ENCODE assay signal across 1 cellular context in the genomic region with DNA sequence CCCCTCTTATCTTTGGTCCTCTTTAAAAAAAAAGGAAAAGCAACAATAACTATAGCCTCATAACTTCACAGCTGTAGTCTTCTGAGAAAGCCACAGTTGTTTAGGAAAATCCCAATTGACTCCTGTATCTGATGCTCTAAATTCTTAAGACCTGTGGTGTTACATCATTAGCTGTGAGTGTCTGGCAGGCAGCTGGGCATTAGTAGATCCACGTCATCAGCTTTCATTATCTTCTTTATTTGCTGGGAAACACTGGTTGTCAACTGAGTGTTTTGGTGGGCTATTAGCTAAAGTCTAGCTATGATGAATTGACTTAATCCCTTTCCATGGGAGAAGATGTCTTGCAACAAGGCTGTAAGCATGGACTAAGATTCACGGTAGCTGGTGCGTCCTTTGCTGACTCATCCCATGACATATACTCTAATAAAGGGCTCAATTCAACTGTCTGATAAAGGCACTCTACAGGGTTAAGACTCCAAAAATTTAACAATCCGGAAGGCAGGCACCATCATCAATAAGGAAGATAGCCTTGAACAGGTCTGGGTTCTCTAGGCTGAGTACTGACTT.
TF ChIP-seq lines count a peak whose summit lies in the region.

No MANE protein-coding gene starts in this region.

TF ChIP-seq in SK-N-SH treated with all-trans-retinoic acid at 6 μM for 48 hours, 23 proteins besides CTCF, POLR2A, EP300 and RAD21 (continued from another document):
- TF ChIP-seq, protein P1, sequence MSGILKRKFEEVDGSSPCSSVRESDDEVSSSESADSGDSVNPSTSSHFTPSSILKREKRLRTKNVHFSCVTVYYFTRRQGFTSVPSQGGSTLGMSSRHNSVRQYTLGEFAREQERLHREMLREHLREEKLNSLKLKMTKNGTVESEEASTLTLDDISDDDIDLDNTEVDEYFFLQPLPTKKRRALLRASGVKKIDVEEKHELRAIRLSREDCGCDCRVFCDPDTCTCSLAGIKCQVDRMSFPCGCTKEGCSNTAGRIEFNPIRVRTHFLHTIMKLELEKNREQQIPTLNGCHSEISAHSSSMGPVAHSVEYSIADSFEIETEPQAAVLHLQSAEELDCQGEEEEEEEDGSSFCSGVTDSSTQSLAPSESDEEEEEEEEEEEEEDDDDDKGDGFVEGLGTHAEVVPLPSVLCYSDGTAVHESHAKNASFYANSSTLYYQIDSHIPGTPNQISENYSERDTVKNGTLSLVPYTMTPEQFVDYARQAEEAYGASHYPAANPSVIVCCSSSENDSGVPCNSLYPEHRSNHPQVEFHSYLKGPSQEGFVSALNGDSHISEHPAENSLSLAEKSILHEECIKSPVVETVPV (CRISPR knock-in tag; IDR thresholded peaks at IDR 0.05) = no peak
- TF ChIP-seq ZFP3 (CRISPR knock-in tag; IDR thresholded peaks at IDR 0.05) (no peak), ZNF8 (CRISPR knock-in tag; IDR thresholded peaks at IDR 0.05) (no peak), GLIS3 (CRISPR knock-in tag; IDR thresholded peaks at IDR 0.05) (no peak), SNAI2 (CRISPR knock-in tag; IDR thresholded peaks at IDR 0.05) (no peak), TCF4 (CRISPR knock-in tag; IDR thresholded peaks at IDR 0.05; ENCODE audit: borderline replicate concordance) (no peak), BACH2 (CRISPR knock-in tag; IDR thresholded peaks at IDR 0.05; ENCODE audit: borderline replicate concordance) (no peak), PPARA (CRISPR knock-in tag; IDR thresholded peaks at IDR 0.05; ENCODE audit: borderline replicate concordance) (no peak)
- TF ChIP-seq, protein P2, sequence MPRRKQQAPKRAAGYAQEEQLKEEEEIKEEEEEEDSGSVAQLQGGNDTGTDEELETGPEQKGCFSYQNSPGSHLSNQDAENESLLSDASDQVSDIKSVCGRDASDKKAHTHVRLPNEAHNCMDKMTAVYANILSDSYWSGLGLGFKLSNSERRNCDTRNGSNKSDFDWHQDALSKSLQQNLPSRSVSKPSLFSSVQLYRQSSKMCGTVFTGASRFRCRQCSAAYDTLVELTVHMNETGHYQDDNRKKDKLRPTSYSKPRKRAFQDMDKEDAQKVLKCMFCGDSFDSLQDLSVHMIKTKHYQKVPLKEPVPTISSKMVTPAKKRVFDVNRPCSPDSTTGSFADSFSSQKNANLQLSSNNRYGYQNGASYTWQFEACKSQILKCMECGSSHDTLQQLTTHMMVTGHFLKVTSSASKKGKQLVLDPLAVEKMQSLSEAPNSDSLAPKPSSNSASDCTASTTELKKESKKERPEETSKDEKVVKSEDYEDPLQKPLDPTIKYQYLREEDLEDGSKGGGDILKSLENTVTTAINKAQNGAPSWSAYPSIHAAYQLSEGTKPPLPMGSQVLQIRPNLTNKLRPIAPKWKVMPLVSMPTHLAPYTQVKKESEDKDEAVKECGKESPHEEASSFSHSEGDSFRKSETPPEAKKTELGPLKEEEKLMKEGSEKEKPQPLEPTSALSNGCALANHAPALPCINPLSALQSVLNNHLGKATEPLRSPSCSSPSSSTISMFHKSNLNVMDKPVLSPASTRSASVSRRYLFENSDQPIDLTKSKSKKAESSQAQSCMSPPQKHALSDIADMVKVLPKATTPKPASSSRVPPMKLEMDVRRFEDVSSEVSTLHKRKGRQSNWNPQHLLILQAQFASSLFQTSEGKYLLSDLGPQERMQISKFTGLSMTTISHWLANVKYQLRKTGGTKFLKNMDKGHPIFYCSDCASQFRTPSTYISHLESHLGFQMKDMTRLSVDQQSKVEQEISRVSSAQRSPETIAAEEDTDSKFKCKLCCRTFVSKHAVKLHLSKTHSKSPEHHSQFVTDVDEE (CRISPR knock-in tag; IDR thresholded peaks at IDR 0.05) = no peak
- TF ChIP-seq, protein P3, sequence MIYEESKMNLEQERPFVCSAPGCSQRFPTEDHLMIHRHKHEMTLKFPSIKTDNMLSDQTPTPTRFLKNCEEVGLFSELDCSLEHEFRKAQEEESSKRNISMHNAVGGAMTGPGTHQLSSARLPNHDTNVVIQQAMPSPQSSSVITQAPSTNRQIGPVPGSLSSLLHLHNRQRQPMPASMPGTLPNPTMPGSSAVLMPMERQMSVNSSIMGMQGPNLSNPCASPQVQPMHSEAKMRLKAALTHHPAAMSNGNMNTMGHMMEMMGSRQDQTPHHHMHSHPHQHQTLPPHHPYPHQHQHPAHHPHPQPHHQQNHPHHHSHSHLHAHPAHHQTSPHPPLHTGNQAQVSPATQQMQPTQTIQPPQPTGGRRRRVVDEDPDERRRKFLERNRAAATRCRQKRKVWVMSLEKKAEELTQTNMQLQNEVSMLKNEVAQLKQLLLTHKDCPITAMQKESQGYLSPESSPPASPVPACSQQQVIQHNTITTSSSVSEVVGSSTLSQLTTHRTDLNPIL (CRISPR knock-in tag; IDR thresholded peaks at IDR 0.05; ENCODE audit: low read depth) = no peak
